15 cellular contexts compared by ENCODE assay signal in the genomic region with DNA sequence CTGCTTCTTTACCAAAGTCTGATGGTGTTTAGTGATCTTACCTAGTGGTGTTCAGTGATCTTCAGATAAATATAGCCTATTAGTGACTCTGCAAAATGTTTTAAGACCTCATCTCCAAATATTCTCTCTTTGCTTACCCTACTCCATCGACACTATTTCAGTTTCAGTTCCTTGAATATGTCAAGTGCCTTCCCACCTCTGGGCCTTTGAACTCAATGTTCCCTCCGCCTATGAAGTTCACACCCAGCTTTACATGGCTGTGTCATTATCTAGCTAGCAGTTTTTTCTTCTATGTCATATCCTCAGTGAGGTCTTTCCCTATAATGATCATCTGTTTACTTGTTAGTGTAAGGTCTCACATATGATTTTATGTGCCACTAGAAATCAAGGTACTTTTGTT.
DNase-seq lines count a peak whose midpoint lies in the region; ATAC-seq lines count a peak whose summit lies in the region.
"Had no signal": no experiment of that assay in that cellular context is flagged by ENCODE, and none has a peak within 500 bp of the region (broad histone marks: within the 10 kb centered on the region; RNA-seq: fewer than 3 reads in every experiment).

No MANE protein-coding gene starts in this region.

- no peak overlapping the region for H2BK5ac ChIP-seq in mesendoderm (ENCODE audit: low read length)

- H3K4ac ChIP-seq in mesendoderm (ENCODE audit: low read depth, low read length) = no peak overlapping the region

- no peaks in the 10 kb centered on the region for H3K27me3 ChIP-seq in mesendoderm (ENCODE audit: insufficient read depth, low read length, poor library complexity)

- H3K23ac ChIP-seq in mesendoderm (ENCODE audit: low read length) = no peak overlapping the region

- no peaks in the 10 kb centered on the region for H3K79me1 ChIP-seq in mesendoderm (ENCODE audit: low read length)

- H3K9ac ChIP-seq in mesendoderm (ENCODE audit: low read length) = no peak overlapping the region

- no peak overlapping the region for H3K27ac ChIP-seq in mesendoderm (ENCODE audit: low read depth, low read length)

- DNase-seq in SIG-M5 treated with dmso at 0.1 percent for 504 hours (lab: John Stamatoyannopoulos, UW; ENCODE audit: unreplicated experiment) (peak; percentile 3), SIG-M5 (lab: John Stamatoyannopoulos, UW) (no peak), RPMI8226 (peak; percentile 86), left lobe of liver (ENCODE audit: low spot score) (no peak), mesendoderm (no peak)
- DNase-seq in activated CD4-positive, alpha-beta T cell treated with anti-CD3 and anti-CD28 coated beads for 4 hours = no peak
- DNase-seq: 8988T; ACHN; C1 segment of cervical spinal cord; CD4-positive, alpha-beta T cell; DMS79; HCEC 1CT; HFFc6; IMR-90 had no signal

- H3K79me2 ChIP-seq in mesendoderm (ENCODE audit: control insufficient read depth, insufficient read depth, low read length) = no peaks in the 10 kb centered on the region

- peak; percentile 15 for ATAC-seq in left lobe of liver
- ATAC-seq in HG03280 (IDR thresholded peaks at IDR 0.05; ENCODE audit: unreplicated experiment) = no peak

- H2AK5ac ChIP-seq in mesendoderm (ENCODE audit: low read length) = no peak overlapping the region

- H3K36me3 ChIP-seq in mesendoderm (ENCODE audit: control insufficient read depth, insufficient read depth, low read length) = no peaks in the 10 kb centered on the region

- H4K5ac ChIP-seq in mesendoderm (ENCODE audit: low read length) = no peak overlapping the region

- no peak overlapping the region for H3K4me2 ChIP-seq in mesendoderm (ENCODE audit: low read length)

- H3K18ac ChIP-seq in mesendoderm (ENCODE audit: low read length) = no peak overlapping the region

- H3K56ac ChIP-seq in mesendoderm (ENCODE audit: low read length) = no peak overlapping the region

- no peak overlapping the region for H3K4me3 ChIP-seq in mesendoderm (ENCODE audit: low read length)

- H3K4me1 ChIP-seq in mesendoderm (ENCODE audit: control insufficient read depth, low read depth, low read length) = no peaks in the 10 kb centered on the region

- no peak overlapping the region for H2BK15ac ChIP-seq in mesendoderm (replicated peaks; ENCODE audit: low read depth)

- no peak overlapping the region for H2BK120ac ChIP-seq in mesendoderm (ENCODE audit: low read depth, low read length)

- H4K8ac ChIP-seq in mesendoderm (ENCODE audit: low read depth, low read length) = no peak overlapping the region

- no CpG with 5 or more reads among the region's 2 CpGs for WGBS in mesendoderm (ENCODE audit: extremely low coverage, insufficient coverage, low lambda C conversion rate)

Comparison
In these comparisons a context has a peak if more than half of its experiments do, and no peak if none do; other contexts are left out.
1. DNase-seq: peak in SIG-M5 treated with dmso at 0.1 percent for 504 hours (single experiment) and RPMI8226 (single experiment); none in SIG-M5 (single experiment), left lobe of liver (single experiment), activated CD4-positive, alpha-beta T cell treated with anti-CD3 and anti-CD28 coated beads for 4 hours (0 of 2) and mesendoderm (single experiment).